ENCODE assay signal across 9 cellular contexts in genomic region chr6:52575490-52575868, GRCh38. TPM values are rescaled to one million over a fixed set of nuclear protein-coding genes. Genes with fewer than 3 reads are reported as not detected.
A peak's percentile ranks its signal among the peaks of the same experiment; 100 is the strongest.
DNase-seq lines count a peak whose midpoint lies in the region; ATAC-seq and TF ChIP-seq lines count a peak whose summit lies in the region.
"Had no signal": no experiment of that assay in that cellular context is flagged by ENCODE, and none has a peak within 500 bp of the region (broad histone marks: within the 10 kb centered on the region; RNA-seq: fewer than 3 reads in every experiment).

No MANE protein-coding gene starts in this region.

- no peaks in the 10 kb centered on the region for H3K36me3 ChIP-seq in HUES48 (ENCODE audit: control insufficient read depth, insufficient read depth, low read length)

- DNase-seq in AG09309 (ENCODE audit: low read depth) = no peak
- peak; percentile 20 for DNase-seq in cerebellar cortex (ENCODE audit: low spot score)
- DNase-seq in myocyte (ENCODE audit: low read depth) = peak; percentile 74
- no peak for DNase-seq in NCI-H345 treated with DMSO at 0.1 percent for 48 hours (lab: John Stamatoyannopoulos, UW; ENCODE audit: unreplicated experiment)
- DNase-seq in left lobe of liver (ENCODE audit: low spot score) = no peak
- DNase-seq in activated effector memory CD4-positive, alpha-beta T cell treated with Interleukin-2 at 50 U/mL for 16 hours = no peak
- DNase-seq in stimulated activated CD4-positive, alpha-beta T cell treated with anti-CD3 and anti-CD28 coated beads, Interleukin-4, amount 100 ng/mL, for 1 hour = no peak
- DNase-seq: NCI-H2029 treated with DMSO at 0.1 percent for 48 hours had no signal

- no peaks in the 10 kb centered on the region for H3K9me3 ChIP-seq in HUES48 (ENCODE audit: control insufficient read depth, insufficient read depth, low read length)

- H3K9ac ChIP-seq in HUES48 (ENCODE audit: low read depth, low read length) = no peak overlapping the region

- H3K27me3 ChIP-seq in HUES48 (ENCODE audit: control insufficient read depth, insufficient read depth, low read length) = no peaks in the 10 kb centered on the region

- no peak overlapping the region for H3K27ac ChIP-seq in HUES48 (ENCODE audit: low read depth, low read length)

- H3K4me3 ChIP-seq in AG09309 (ENCODE audit: control insufficient read depth, low read depth, low read length) (peak overlapping the region; percentile 93), HUES48 (ENCODE audit: low read depth, low read length) (peak overlapping the region; percentile 79)

- TF ChIP-seq CTCF in AG09309 (IDR thresholded peaks at IDR 0.05; ENCODE audit: control insufficient read depth, insufficient read depth, low read depth, low read length, missing control alignments) = no peak

- no peak for ATAC-seq in left lobe of liver

- peaks cover 41% of the 10 kb centered on the region for H3K4me1 ChIP-seq in HUES48 (ENCODE audit: control insufficient read depth, insufficient read depth, low read length)

RNA-seq across cellular contexts. Expression of gene TRAM2, which starts 1.4 kb away (rescaled TPM):
- 70.0 and 81.3 TPM in 2 replicates for total RNA-seq in myocyte
- 110 TPM for polyA plus RNA-seq in myocyte (2012)
- 17.3 TPM for total RNA-seq in left lobe of liver

Comparison
In these comparisons a context has a peak if more than half of its experiments do, and no peak if none do; other contexts are left out.
1. DNase-seq: peak in cerebellar cortex (single experiment) and myocyte (single experiment); none in AG09309 (single experiment), NCI-H345 treated with DMSO at 0.1 percent for 48 hours (single experiment), left lobe of liver (single experiment), activated effector memory CD4-positive, alpha-beta T cell treated with Interleukin-2 at 50 U/mL for 16 hours (single experiment) and stimulated activated CD4-positive, alpha-beta T cell treated with anti-CD3 and anti-CD28 coated beads, Interleukin-4, amount 100 ng/mL, for 1 hour (single experiment).